In genomic region chrX:21865436-21865835, GRCh38 we compare ENCODE assay signal across 24 cellular contexts. TPM values are rescaled to one million over a fixed set of nuclear protein-coding genes. Genes with fewer than 3 reads are reported as not detected.
A peak's percentile ranks its signal among the peaks of the same experiment; 100 is the strongest.
DNase-seq lines count a peak whose midpoint lies in the region; ATAC-seq and TF ChIP-seq lines count a peak whose summit lies in the region.
"Had no signal": no experiment of that assay in that cellular context is flagged by ENCODE, and none has a peak within 500 bp of the region (broad histone marks: within the 10 kb centered on the region; RNA-seq: fewer than 3 reads in every experiment).

No MANE protein-coding gene starts in this region.

- no peak overlapping the region for H3K4me3 Mint-ChIP-seq in osteocyte (ENCODE audit: unreplicated experiment)
- H3K4me3 Mint-ChIP-seq: B cell, CD14-positive monocyte, H9 had no signal

- H3K4me3 ChIP-seq in adipocyte (ENCODE audit: low read length) (no peak overlapping the region), lower lobe of right lung (no peak overlapping the region)
- H3K4me3 ChIP-seq: GM23248 had no signal

- H3K36me3 ChIP-seq in adipocyte (ENCODE audit: control insufficient read depth, insufficient read depth, low read length, severe bottlenecking): no peaks in the 10 kb centered on the region
- H3K36me3 ChIP-seq in lower lobe of right lung: peaks cover 4% of the 10 kb centered on the region

- H3K9me3 Mint-ChIP-seq in osteocyte (ENCODE audit: unreplicated experiment): no peaks in the 10 kb centered on the region

- H3K4me1 Mint-ChIP-seq in osteocyte (ENCODE audit: unreplicated experiment): peaks cover 12% of the 10 kb centered on the region
- H3K4me1 Mint-ChIP-seq: B cell, CD14-positive monocyte, H9 had no signal

- intact Hi-C loops in left cardiac atrium (cut with DNase I) (no loop called here), lower lobe of right lung (cut with DNase I) (no loop called here)

- no peak overlapping the region for H3K27ac ChIP-seq in lower lobe of right lung
- H3K27ac ChIP-seq: GM23248, HL-60, RWPE1 had no signal

- DNase-seq in EH (ENCODE audit: low read depth) (peak; percentile 32), adipocyte (ENCODE audit: low read depth) (peak; percentile 23), fibroblast of peridontal ligament (ENCODE audit: extremely low read depth) (peak; percentile 41), osteocyte (ENCODE audit: extremely low spot score, unreplicated experiment) (no peak), left cardiac atrium (no peak), lower lobe of right lung (no peak), inferior parietal cortex (ENCODE audit: extremely low spot score) (no peak)
- DNase-seq: DMS53, GM23248, H9, KG1, NCI-H1092, NCI-H1436 treated with DMSO at 0.1 percent for 48 hours, NCI-H1930, NCI-H226, NCI-H510A treated with DMSO at 0.1 percent for 48 hours, NCI-H748 treated with DMSO at 0.1 percent for 48 hours, SIG-M5, SK-N-SH had no signal

- TF ChIP-seq CTCF in osteocyte (IDR thresholded peaks at IDR 0.05) (no peak), lower lobe of right lung (IDR thresholded peaks at IDR 0.05) (no peak)

- H3K27ac Mint-ChIP-seq in osteocyte (ENCODE audit: unreplicated experiment): peak overlapping the region; percentile 55
- H3K27ac Mint-ChIP-seq: B cell had no signal

- H3K9me3 ChIP-seq in adipocyte (ENCODE audit: control insufficient read depth, low read length) (no peaks in the 10 kb centered on the region), lower lobe of right lung (no peaks in the 10 kb centered on the region)
- H3K9me3 ChIP-seq: SK-N-SH had no signal

- H3K36me3 Mint-ChIP-seq in osteocyte (ENCODE audit: unreplicated experiment): no peaks in the 10 kb centered on the region

- H3K27me3 ChIP-seq in adipocyte (replicated peaks; ENCODE audit: control insufficient read depth, insufficient read depth, low read length): no peaks in the 10 kb centered on the region
- H3K27me3 ChIP-seq in lower lobe of right lung (ENCODE audit: low read depth): no peaks in the 10 kb centered on the region

- no peaks in the 10 kb centered on the region for H3K27me3 Mint-ChIP-seq in osteocyte (ENCODE audit: unreplicated experiment)
- H3K27me3 Mint-ChIP-seq: B cell had no signal

- H3K9ac ChIP-seq in adipocyte (ENCODE audit: low read length): no peak overlapping the region
- H3K9ac ChIP-seq: GM23248, SK-N-SH had no signal

- ATAC-seq in left cardiac atrium (no peak), lower lobe of right lung (no peak), HG03469 (IDR thresholded peaks at IDR 0.05; ENCODE audit: unreplicated experiment) (no peak)

- H3K4me1 ChIP-seq in adipocyte (ENCODE audit: control insufficient read depth, insufficient read depth, low read length): no peaks in the 10 kb centered on the region
- no peaks in the 10 kb centered on the region for H3K4me1 ChIP-seq in lower lobe of right lung

RNA-seq across cellular contexts. Expression of gene YY2, which starts 9.6 kb away (rescaled TPM):
- total RNA-seq in osteocyte (4.7 and 5.8 TPM in 2 replicates), left cardiac atrium (under 1 TPM; 0.35 to 0.79 TPM), lower lobe of right lung (1.1 TPM)

RNA-seq across cellular contexts. Expression of gene MBTPS2, which starts 26.0 kb away (rescaled TPM):
- 23.7 and 25.1 TPM in 2 replicates for total RNA-seq in osteocyte
- 10 to 100 TPM in 1 of 2 donors, 1 to 10 TPM in 1; 8.8 to 12.5 TPM for total RNA-seq in left cardiac atrium
- 11.2 TPM for total RNA-seq in lower lobe of right lung

Comparison
In these comparisons a context has a peak if more than half of its experiments do, and no peak if none do; other contexts are left out.
1. DNase-seq: peak in EH (single experiment), adipocyte (single experiment) and fibroblast of peridontal ligament (single experiment); none in osteocyte (single experiment), left cardiac atrium (single experiment), lower lobe of right lung (single experiment) and inferior parietal cortex (single experiment).